ENCODE assay signal across 1 cellular context in genomic region chrX:47560179-47560830, GRCh38.
TF ChIP-seq lines count a peak whose summit lies in the region.

No MANE protein-coding gene starts in this region.

TF ChIP-seq in H1, 55 proteins besides CTCF, POLR2A, EP300 and RAD21 (continued from another document):
- no peak for TF ChIP-seq RNF2 (IDR thresholded peaks at IDR 0.05; ENCODE audit: borderline replicate concordance, low read depth, low read length, missing control alignments, poor library complexity, severe bottlenecking)
